ENCODE assay signal across 8 cellular contexts in genomic region chr18:8367217-8367988, GRCh38.
A peak's percentile ranks its signal among the peaks of the same experiment; 100 is the strongest.
DNase-seq lines count a peak whose midpoint lies in the region; ATAC-seq and TF ChIP-seq lines count a peak whose summit lies in the region.

No MANE protein-coding gene starts in this region.

- no peaks in the 10 kb centered on the region for H3K27me3 ChIP-seq in CD4-positive, CD25-positive, alpha-beta regulatory T cell (ENCODE audit: control insufficient read depth, insufficient read depth, low read length)
- no peaks in the 10 kb centered on the region for H3K27me3 ChIP-seq in Peyer's patch
- no peaks in the 10 kb centered on the region for H3K27me3 ChIP-seq in lung (ENCODE audit: control insufficient read depth, insufficient read depth)
- H3K27me3 ChIP-seq in thoracic aorta (replicated peaks; ENCODE audit: insufficient read depth): no peaks in the 10 kb centered on the region

- no peaks in the 10 kb centered on the region for H3K9me3 ChIP-seq in CD4-positive, CD25-positive, alpha-beta regulatory T cell (ENCODE audit: control insufficient read depth in 2 of 2, low read length in 2 of 2)
- H3K9me3 ChIP-seq in Peyer's patch (no peaks in the 10 kb centered on the region), lung (ENCODE audit: control insufficient read depth in 2 of 2, insufficient read depth in 1 of 2, low read length in 1 of 2) (no peaks in the 10 kb centered on the region), thoracic aorta (no peaks in the 10 kb centered on the region)

- no peaks in the 10 kb centered on the region for H3K36me3 ChIP-seq in CD4-positive, CD25-positive, alpha-beta regulatory T cell (ENCODE audit: control insufficient read depth, insufficient read depth, low read length)
- H3K36me3 ChIP-seq in Peyer's patch (no peaks in the 10 kb centered on the region), lung (ENCODE audit: control insufficient read depth in 2 of 2, insufficient read depth in 2 of 2, low read length in 2 of 2) (peaks cover 4 to 9% of the 10 kb centered on the region in 2 donors), thoracic aorta (no peaks in the 10 kb centered on the region)

- no peak overlapping the region for H3K4me3 ChIP-seq in CD4-positive, CD25-positive, alpha-beta regulatory T cell (ENCODE audit: low read depth, low read length)
- H3K4me3 ChIP-seq in Peyer's patch (peak overlapping the region in 2 of 4 donors; percentile 30 to 45), coronary artery (peak overlapping the region; percentile 65), lung (no peak overlapping the region), thoracic aorta (peak overlapping the region; percentile 69)

- H3K4me1 Mint-ChIP-seq in CD4-positive, CD25-positive, alpha-beta regulatory T cell: peaks cover 0 to 2% (median 0%) of the 10 kb centered on the region in 4 donors
- H3K4me1 Mint-ChIP-seq in HFFc6 (ENCODE audit: low read depth): peaks cover 42% of the 10 kb centered on the region

- no peaks in the 10 kb centered on the region for H3K4me1 ChIP-seq in CD4-positive, CD25-positive, alpha-beta regulatory T cell (ENCODE audit: control insufficient read depth, insufficient read depth, low read length, poor library complexity, severe bottlenecking)
- peaks cover 0 to 6% (median 0%) of the 10 kb centered on the region in 4 donors for H3K4me1 ChIP-seq in Peyer's patch
- peaks cover 0 to 10% of the 10 kb centered on the region in 2 donors for H3K4me1 ChIP-seq in lung (ENCODE audit: control insufficient read depth in 2 of 2, insufficient read depth in 2 of 2, low read length in 2 of 2)
- H3K4me1 ChIP-seq in thoracic aorta (ENCODE audit: control insufficient read depth in 1 of 2, low read depth in 2 of 2): peaks cover 0 to 13% of the 10 kb centered on the region in 2 donors

- H3K27ac Mint-ChIP-seq in CD4-positive, CD25-positive, alpha-beta regulatory T cell: no peak overlapping the region
- no peak overlapping the region for H3K27ac Mint-ChIP-seq in HFFc6

- TF ChIP-seq POLR2A in Peyer's patch (IDR thresholded peaks at IDR 0.05): no peak

- ATAC-seq in CD4-positive, CD25-positive, alpha-beta regulatory T cell (ENCODE audit: low read depth in 2 of 2): no peak
- ATAC-seq in lung (ENCODE audit: insufficient read depth, low FRiP score): peak; percentile 50
- ATAC-seq in thoracic aorta (ENCODE audit: insufficient number of reproducible peaks, low FRiP score, low read depth): no peak
- ATAC-seq in HG02571 (IDR thresholded peaks at IDR 0.05; ENCODE audit: unreplicated experiment): no peak

- peak overlapping the region in 2 of 4 donors; percentile 56 to 60 for H3K4me3 Mint-ChIP-seq in CD4-positive, CD25-positive, alpha-beta regulatory T cell
- peak overlapping the region; percentile 25 for H3K4me3 Mint-ChIP-seq in HFFc6

- no peaks in the 10 kb centered on the region for H3K36me3 Mint-ChIP-seq in CD4-positive, CD25-positive, alpha-beta regulatory T cell
- H3K36me3 Mint-ChIP-seq in HFFc6 (ENCODE audit: low read depth): no peaks in the 10 kb centered on the region

- 5 to 6% methylated on average over 45 to 47 of the region's 47 CpGs for WGBS in lung, 2 donors

- peaks cover 0 to 2% (median 0%) of the 10 kb centered on the region in 7 donors for H3K9me3 Mint-ChIP-seq in CD4-positive, CD25-positive, alpha-beta regulatory T cell
- no peaks in the 10 kb centered on the region for H3K9me3 Mint-ChIP-seq in HFFc6

- H3K27me3 Mint-ChIP-seq in CD4-positive, CD25-positive, alpha-beta regulatory T cell: peaks cover 21% of the 10 kb centered on the region
- no peaks in the 10 kb centered on the region for H3K27me3 Mint-ChIP-seq in HFFc6 (ENCODE audit: insufficient read depth)

- no peak overlapping the region for H3K27ac ChIP-seq in CD4-positive, CD25-positive, alpha-beta regulatory T cell (ENCODE audit: insufficient read depth, low read length, poor library complexity, severe bottlenecking)
- H3K27ac ChIP-seq in Peyer's patch (no peak overlapping the region), coronary artery (no peak overlapping the region), lung (ENCODE audit: low read depth in 1 of 2, low read length in 1 of 2) (no peak overlapping the region), thoracic aorta (no peak overlapping the region)

- peak in 2 of 3 donors; percentile 1 to 27 for DNase-seq in CD4-positive, CD25-positive, alpha-beta regulatory T cell
- no peak for DNase-seq in HFFc6
- peak in 1 of 3 donors; percentile 64 for DNase-seq in Peyer's patch
- no peak for DNase-seq in coronary artery (ENCODE audit: low spot score)
- peak; percentile 49 for DNase-seq in lung (ENCODE audit: low spot score)
- no peak for DNase-seq in thoracic aorta (ENCODE audit: low spot score)
- DNase-seq in hepatic stellate cell (ENCODE audit: low spot score): no peak

- TF ChIP-seq CTCF in HFFc6 (IDR thresholded peaks at IDR 0.05) (peak; percentile 70), Peyer's patch (IDR thresholded peaks at IDR 0.05) (peak in 4 of 6 experiments; percentile 26 to 33 (median 30)), coronary artery (IDR thresholded peaks at IDR 0.05) (peak; percentile 66), lung (IDR thresholded peaks at IDR 0.05; ENCODE audit: control extremely low read depth, extremely low read depth) (no peak), thoracic aorta (IDR thresholded peaks at IDR 0.05) (peak; percentile 53)

Comparison
In these comparisons a context has a peak if more than half of its experiments do, and no peak if none do; other contexts are left out.
1. DNase-seq: peak in CD4-positive, CD25-positive, alpha-beta regulatory T cell (2 of 3) and lung (single experiment); none in HFFc6 (single experiment), coronary artery (single experiment), thoracic aorta (single experiment) and hepatic stellate cell (single experiment).
2. H3K4me3 ChIP-seq: peak in coronary artery (single experiment) and thoracic aorta (single experiment); none in CD4-positive, CD25-positive, alpha-beta regulatory T cell (single experiment) and lung (single experiment).